ENCODE assay signal across 6 cellular contexts in genomic region chr1:151147132-151147503, GRCh38. TPM values are rescaled to one million over a fixed set of nuclear protein-coding genes. Genes with fewer than 3 reads are reported as not detected.
A peak's percentile ranks its signal among the peaks of the same experiment; 100 is the strongest.
DNase-seq lines count a peak whose midpoint lies in the region; ATAC-seq and TF ChIP-seq lines count a peak whose summit lies in the region.

No MANE protein-coding gene starts in this region.

- peak overlapping the region; percentile 12 for H3K9ac ChIP-seq in fibroblast of lung (ENCODE audit: insufficient read depth, low read length)

- TF ChIP-seq CTCF in fibroblast of lung (conservative IDR thresholded peaks at IDR 0.05 in 1 of 2, IDR thresholded peaks at IDR 0.05 in 1 of 2; ENCODE audit: low read depth in 1 of 2, low read length in 2 of 2) = no peak

- H3K4me2 ChIP-seq in fibroblast of lung (ENCODE audit: extremely low read depth, insufficient read depth, low read length) = peak overlapping the region; percentile 97

- no peaks in the 10 kb centered on the region for H3K9me3 ChIP-seq in fibroblast of lung (ENCODE audit: control insufficient read depth, insufficient read depth, low read depth, low read length)

- H3K4me3 Mint-ChIP-seq in stimulated activated naive CD8-positive, alpha-beta T cell treated with anti-CD3 and anti-CD28 coated beads, Interleukin-15, amount 100 ng/mL, for 72 hours = peak overlapping the region; percentile 90 to 96

- DNase-seq in NCI-H2227 (lab: John Stamatoyannopoulos, UW; ENCODE audit: unreplicated experiment) (peak; percentile 52), NCI-H2227 treated with DMSO at 0.1 percent for 48 hours (lab: John Stamatoyannopoulos, UW) (no peak), fibroblast of lung (ENCODE audit: low read depth in 2 of 2) (no peak), activated gamma-delta T cell treated with Interleukin-2 at 50 U/mL for 16 hours (no peak), DMS153 (lab: John Stamatoyannopoulos, UW) (no peak)
- no peak for DNase-seq in stimulated activated naive CD8-positive, alpha-beta T cell treated with anti-CD3 and anti-CD28 coated beads, Interleukin-15, amount 100 ng/mL, for 72 hours

- H3K4me1 ChIP-seq in fibroblast of lung (ENCODE audit: control insufficient read depth, extremely low read depth, insufficient read depth, low read length) = peaks cover 10% of the 10 kb centered on the region

- peak overlapping the region; percentile 92 for H2AFZ ChIP-seq in fibroblast of lung (ENCODE audit: low read length)

- peak overlapping the region in 1 of 2 donors; percentile 69 for H3K27ac Mint-ChIP-seq in stimulated activated naive CD8-positive, alpha-beta T cell treated with anti-CD3 and anti-CD28 coated beads, Interleukin-15, amount 100 ng/mL, for 72 hours

- no peak for ATAC-seq in stimulated activated naive CD8-positive, alpha-beta T cell treated with anti-CD3 and anti-CD28 coated beads, Interleukin-15, amount 100 ng/mL, for 72 hours

- H3K27me3 Mint-ChIP-seq in stimulated activated naive CD8-positive, alpha-beta T cell treated with anti-CD3 and anti-CD28 coated beads, Interleukin-15, amount 100 ng/mL, for 72 hours = peaks cover 10% of the 10 kb centered on the region

- peaks cover 3% of the 10 kb centered on the region for H3K27me3 ChIP-seq in fibroblast of lung (ENCODE audit: control insufficient read depth, insufficient read depth, low read length)

- no peak overlapping the region for H3K27ac ChIP-seq in fibroblast of lung (ENCODE audit: insufficient read depth, low read length)

- no peaks in the 10 kb centered on the region for H3K79me2 ChIP-seq in fibroblast of lung (ENCODE audit: control insufficient read depth, insufficient read depth, low read length)

- H3K4me3 ChIP-seq in fibroblast of lung (replicated peaks in 1 of 4; ENCODE audit: control extremely low read depth in 1 of 4, insufficient read depth in 1 of 4, low read depth in 3 of 4, low read length in 4 of 4) = peak overlapping the region; percentile 55 to 71 (median 65)

- peaks cover 23% of the 10 kb centered on the region for H3K4me1 Mint-ChIP-seq in stimulated activated naive CD8-positive, alpha-beta T cell treated with anti-CD3 and anti-CD28 coated beads, Interleukin-15, amount 100 ng/mL, for 72 hours

- H3K36me3 ChIP-seq in fibroblast of lung (ENCODE audit: control insufficient read depth, insufficient read depth, low read length) = no peaks in the 10 kb centered on the region

- no peaks in the 10 kb centered on the region for H4K20me1 ChIP-seq in fibroblast of lung (ENCODE audit: control insufficient read depth, extremely low read depth, insufficient read depth, low read length)

- H3K9me3 Mint-ChIP-seq in stimulated activated naive CD8-positive, alpha-beta T cell treated with anti-CD3 and anti-CD28 coated beads, Interleukin-15, amount 100 ng/mL, for 72 hours = no peaks in the 10 kb centered on the region

RNA-seq across cellular contexts. Expression of gene SEMA6C, which starts 0.7 kb away (rescaled TPM):
- 0.51 and 0.99 TPM in 2 replicates for total RNA-seq in fibroblast of lung
- 0.76 and 0.94 TPM in 2 replicates for polyA plus RNA-seq in fibroblast of lung
- 1.1 and 1.6 TPM in 2 replicates for polyA plus RNA-seq in fibroblast of lung (2012)
- polyA minus RNA-seq in fibroblast of lung (ENCODE audit: low replicate concordance) = 3.0 and 3.2 TPM in 2 replicates

RNA-seq across cellular contexts. Expression of gene TNFAIP8L2, which starts 9.3 kb away (rescaled TPM):
- total RNA-seq in fibroblast of lung = not detected in 2 replicates
- not detected in 2 replicates for polyA plus RNA-seq in fibroblast of lung
- 0.10 TPM in 1 of 2 replicates, not detected in the other for polyA plus RNA-seq in fibroblast of lung (2012)
- polyA minus RNA-seq in fibroblast of lung (ENCODE audit: low replicate concordance) = not detected in 2 replicates

RNA-seq across cellular contexts. Expression of gene LYSMD1, which starts 18.6 kb away (rescaled TPM):
- 8.2 and 9.7 TPM in 2 replicates for total RNA-seq in fibroblast of lung
- 3.6 and 4.6 TPM in 2 replicates for polyA plus RNA-seq in fibroblast of lung
- polyA plus RNA-seq in fibroblast of lung (2012) = 3.8 and 5.0 TPM in 2 replicates
- polyA minus RNA-seq in fibroblast of lung (ENCODE audit: low replicate concordance) = 3.9 and 4.7 TPM in 2 replicates

RNA-seq across cellular contexts. Expression of gene SCNM1, which starts 18.8 kb away (rescaled TPM):
- 26.5 and 29.2 TPM in 2 replicates for total RNA-seq in fibroblast of lung
- 29.7 and 32.7 TPM in 2 replicates for polyA plus RNA-seq in fibroblast of lung
- polyA plus RNA-seq in fibroblast of lung (2012) = 44.8 and 45.9 TPM in 2 replicates
- polyA minus RNA-seq in fibroblast of lung (ENCODE audit: low replicate concordance) = 8.7 and 28.3 TPM in 2 replicates

RNA-seq across cellular contexts. Expression of gene TMOD4, which starts 28.7 kb away (rescaled TPM):
- total RNA-seq in fibroblast of lung = not detected in 2 replicates
- polyA plus RNA-seq in fibroblast of lung = 0.41 and 0.53 TPM in 2 replicates
- polyA plus RNA-seq in fibroblast of lung (2012) = 0.37 TPM in 1 of 2 replicates, not detected in the other
- polyA minus RNA-seq in fibroblast of lung (ENCODE audit: low replicate concordance) = not detected in 2 replicates
